8 cellular contexts compared by ENCODE assay signal in genomic region chr20:43514062-43514971, GRCh38. TPM values are rescaled to one million over a fixed set of nuclear protein-coding genes. Genes with fewer than 3 reads are reported as not detected.
DNase-seq lines count a peak whose midpoint lies in the region; ATAC-seq and TF ChIP-seq lines count a peak whose summit lies in the region.

No MANE protein-coding gene starts in this region.

- no peaks in the 10 kb centered on the region for H3K9me3 ChIP-seq in Panc1 (ENCODE audit: control insufficient read depth, insufficient read depth, low read depth, low read length)

- TF ChIP-seq CTCF in Panc1 (IDR thresholded peaks at IDR 0.05) = peak; percentile 52; the same call in 1 of the 2 replicates
- TF ChIP-seq CTCF in fibroblast of mammary gland (conservative IDR thresholded peaks at IDR 0.05; ENCODE audit: control insufficient read depth, insufficient read depth, low read depth, low read length) = peak; percentile 18

- peaks cover 11% of the 10 kb centered on the region; the same call in 1 of the 2 replicates for H3K4me1 ChIP-seq in Panc1 (ENCODE audit: control insufficient read depth, insufficient read depth, low read length)

- peaks cover 20 to 25% (median 22%) of the 10 kb centered on the region in 4 donors for H3K4me1 Mint-ChIP-seq in naive thymus-derived CD8-positive, alpha-beta T cell
- H3K4me1 Mint-ChIP-seq in stimulated activated memory B cell treated with anti-CD40 and anti-IgM and Interleukin-4, amounts not matched to agents 10 μg/mL and 1 μg/mL and 100 μg/mL, for 72 hours = peaks cover 12% of the 10 kb centered on the region

- DNase-seq in DMS 273 treated with DMSO at 0.1 percent for 48 hours (lab: John Stamatoyannopoulos, UW) (peak; percentile 82), HuH-7 (ENCODE audit: low spot score) (peak; percentile 98), Panc1 (ENCODE audit: low read depth, low spot score) (peak; percentile 95), fibroblast of mammary gland (ENCODE audit: low read depth) (peak; percentile 97)
- peak; percentile 65 to 81 for DNase-seq in activated T-helper 1 cell treated with anti-CD3 and anti-CD28 coated beads, Interleukin-2, amount 50 U/mL, for 16 hours (ENCODE audit: low read depth in 1 of 2, low spot score in 1 of 2)
- peak; percentile 80 to 98 (median 93) for DNase-seq in naive thymus-derived CD8-positive, alpha-beta T cell

- CTCF ChIA-PET in Panc1 (lab: Charles Lee) = interaction anchor here (0.7 to 0.9 kb wide), 2 partner anchors 15 to 184 kb away, joined by 3 to 6 read pairs; no protein-coding TSS in a partner anchor

- H3K4me3 ChIP-seq in Panc1 (ENCODE audit: low read depth in 2 of 2, low read length in 2 of 2) (peak overlapping the region; percentile 67 to 68), fibroblast of mammary gland (ENCODE audit: control insufficient read depth, low read depth, low read length) (peak overlapping the region; percentile 62)

- peak overlapping the region; percentile 88 to 96 (median 92) for H3K4me3 Mint-ChIP-seq in naive thymus-derived CD8-positive, alpha-beta T cell
- H3K4me3 Mint-ChIP-seq in stimulated activated memory B cell treated with anti-CD40 and anti-IgM and Interleukin-4, amounts not matched to agents 10 μg/mL and 1 μg/mL and 100 μg/mL, for 72 hours = peak overlapping the region; percentile 93

- intact Hi-C loops in Panc1 (cut with micrococcal nuclease; ENCODE audit: unreplicated experiment) = no loop called here

- H3K27ac Mint-ChIP-seq in naive thymus-derived CD8-positive, alpha-beta T cell = peak overlapping the region; percentile 84 to 97 (median 92)
- peak overlapping the region; percentile 91 for H3K27ac Mint-ChIP-seq in stimulated activated memory B cell treated with anti-CD40 and anti-IgM and Interleukin-4, amounts not matched to agents 10 μg/mL and 1 μg/mL and 100 μg/mL, for 72 hours

- H3K9me3 Mint-ChIP-seq in naive thymus-derived CD8-positive, alpha-beta T cell = no peaks in the 10 kb centered on the region
- no peaks in the 10 kb centered on the region for H3K9me3 Mint-ChIP-seq in stimulated activated memory B cell treated with anti-CD40 and anti-IgM and Interleukin-4, amounts not matched to agents 10 μg/mL and 1 μg/mL and 100 μg/mL, for 72 hours

- peaks cover 0 to 10% (median 5%) of the 10 kb centered on the region in 5 donors for H3K27me3 Mint-ChIP-seq in naive thymus-derived CD8-positive, alpha-beta T cell
- H3K27me3 Mint-ChIP-seq in stimulated activated memory B cell treated with anti-CD40 and anti-IgM and Interleukin-4, amounts not matched to agents 10 μg/mL and 1 μg/mL and 100 μg/mL, for 72 hours = peaks cover 21% of the 10 kb centered on the region

- in situ Hi-C loops in Panc1 (cut with HindIII; ENCODE audit: low pct_unique_long_range_greater_than_20kb, low sequenced_read_pairs) = no loop called here

- peak; percentile 85 for ATAC-seq in GM21515 (IDR thresholded peaks at IDR 0.05; ENCODE audit: unreplicated experiment)
- peak; percentile 94 for ATAC-seq in Panc1
- ATAC-seq in naive thymus-derived CD8-positive, alpha-beta T cell = peak; percentile 86 to 90
- ATAC-seq in stimulated activated memory B cell treated with anti-CD40 and anti-IgM and Interleukin-4, amounts not matched to agents 10 μg/mL and 1 μg/mL and 100 μg/mL, for 72 hours = peak; percentile 93

- no peaks in the 10 kb centered on the region for H3K27me3 ChIP-seq in Panc1 (ENCODE audit: control insufficient read depth, insufficient read depth, low read length)

- H3K36me3 ChIP-seq in Panc1 (ENCODE audit: control insufficient read depth, insufficient read depth, low read length) = no peaks in the 10 kb centered on the region

- H3K36me3 Mint-ChIP-seq in naive thymus-derived CD8-positive, alpha-beta T cell = peaks cover 0 to 12% (median 0%) of the 10 kb centered on the region in 3 donors
- no peaks in the 10 kb centered on the region for H3K36me3 Mint-ChIP-seq in stimulated activated memory B cell treated with anti-CD40 and anti-IgM and Interleukin-4, amounts not matched to agents 10 μg/mL and 1 μg/mL and 100 μg/mL, for 72 hours

- peak overlapping the region; percentile 77 for H3K27ac ChIP-seq in Panc1 (ENCODE audit: low read length)

- POLR2A ChIA-PET in Panc1 (lab: Charles Lee) = interaction anchor here (0.6 to 0.7 kb wide), 2 partner anchors 25 to 174 kb away, joined by 3 read pairs; no protein-coding TSS in a partner anchor
- POLR2A ChIA-PET in naive thymus-derived CD8-positive, alpha-beta T cell (lab: Charles Lee) = interaction anchor here (0.6 to 1.8 kb wide), 6 partner anchors 12 to 76 kb away, joined by 3 to 23 read pairs (median 3); partner anchors contain the start of genes IFT52 and SRSF6

- BruUV-seq in Panc1 (replicated peaks; lab: Mats Ljungman, UMichigan) = no TSS peak

RNA-seq across cellular contexts. Expression of gene L3MBTL1, which starts 6.8 kb away (rescaled TPM):
- 24.9 TPM for total RNA-seq in Panc1 (2021; ENCODE audit: unreplicated experiment)
- polyA plus RNA-seq in Panc1 (2012; ENCODE audit: insufficient read length) = 13.4 TPM
- 10 to 100 TPM; 27.2 TPM for total RNA-seq in naive thymus-derived CD8-positive, alpha-beta T cell
- polyA plus RNA-seq in naive thymus-derived CD8-positive, alpha-beta T cell = 1 to 10 TPM in 2 of 3 donors, under 1 TPM in 1; 0.66 to 1.7 (median 1.1) TPM

RNA-seq across cellular contexts. Expression of gene SGK2, which starts 44.5 kb away (rescaled TPM):
- 0.90 TPM for total RNA-seq in Panc1 (2021; ENCODE audit: unreplicated experiment)
- polyA plus RNA-seq in Panc1 (2012; ENCODE audit: insufficient read length) = 1.2 TPM
- total RNA-seq in naive thymus-derived CD8-positive, alpha-beta T cell = 1 to 10 TPM; 1.6 to 1.9 TPM
- polyA plus RNA-seq in naive thymus-derived CD8-positive, alpha-beta T cell = not detected

RNA-seq across cellular contexts. Expression of gene SRSF6, which starts 56.6 kb away (rescaled TPM):
- total RNA-seq in Panc1 (2021; ENCODE audit: unreplicated experiment) = 159 TPM
- 140 TPM for polyA plus RNA-seq in Panc1 (2012; ENCODE audit: insufficient read length)
- total RNA-seq in naive thymus-derived CD8-positive, alpha-beta T cell = 100 to 1,000 TPM; 233 to 241 TPM
- polyA plus RNA-seq in naive thymus-derived CD8-positive, alpha-beta T cell = 10 to 100 TPM; 41.1 to 54.8 (median 41.8) TPM

Comparison
In these comparisons a context has a peak if more than half of its experiments do, and no peak if none do; other contexts are left out.
1. Peak in every context shown above with its lines: DNase-seq, ATAC-seq, H3K4me3 ChIP-seq and H3K27ac ChIP-seq.